In genomic region chr11:61962213-61963015, GRCh38 we compare ENCODE assay signal across 6 cellular contexts. TPM values are rescaled to one million over a fixed set of nuclear protein-coding genes. Genes with fewer than 3 reads are reported as not detected.
A peak's percentile ranks its signal among the peaks of the same experiment; 100 is the strongest.
DNase-seq lines count a peak whose midpoint lies in the region; ATAC-seq and TF ChIP-seq lines count a peak whose summit lies in the region.

No MANE protein-coding gene starts in this region.

- CTCF ChIA-PET in Caco-2 (lab: Charles Lee): interaction anchor here (1.3 kb wide), 1 partner anchor 13 kb away, joined by 3 read pairs; no protein-coding TSS in a partner anchor

- H3K9me3 Mint-ChIP-seq in Caco-2 (ENCODE audit: unreplicated experiment): no peaks in the 10 kb centered on the region
- no peaks in the 10 kb centered on the region for H3K9me3 Mint-ChIP-seq in natural killer cell treated with Interleukin-12 subunit alpha and Interleukin-12 subunit beta and Interleukin-15 and Interleukin-18, amount 100 ng/mL, for 72 hours

- H3K9me3 ChIP-seq in Caco-2: no peaks in the 10 kb centered on the region
- no peaks in the 10 kb centered on the region for H3K9me3 ChIP-seq in body of pancreas

- peak overlapping the region; percentile 14 for H3K27ac Mint-ChIP-seq in Caco-2 (ENCODE audit: unreplicated experiment)
- peak overlapping the region; percentile 89 to 95 for H3K27ac Mint-ChIP-seq in natural killer cell treated with Interleukin-12 subunit alpha and Interleukin-12 subunit beta and Interleukin-15 and Interleukin-18, amount 100 ng/mL, for 72 hours

- ATAC-seq in body of pancreas (no peak), GM18517 (IDR thresholded peaks at IDR 0.05; ENCODE audit: unreplicated experiment) (no peak)
- peak in 1 of 2 donors; percentile 1 for ATAC-seq in natural killer cell treated with Interleukin-12 subunit alpha and Interleukin-12 subunit beta and Interleukin-15 and Interleukin-18, amount 100 ng/mL, for 72 hours

- TF ChIP-seq CTCF in Caco-2 (IDR thresholded peaks at IDR 0.05; ENCODE audit: insufficient read depth in 1 of 2, low read depth in 1 of 2, low read length in 1 of 2, severe bottlenecking in 1 of 2, unreplicated experiment in 1 of 2) (no peak), body of pancreas (IDR thresholded peaks at IDR 0.05) (no peak)

- intact Hi-C loops in Caco-2 (cut with micrococcal nuclease; ENCODE audit: unreplicated experiment): no loop called here
- intact Hi-C loops in body of pancreas (cut with DNase I): no loop called here

- peaks cover 29% of the 10 kb centered on the region for H3K4me1 ChIP-seq in Caco-2
- H3K4me1 ChIP-seq in body of pancreas: peaks cover 47% of the 10 kb centered on the region

- no peak for TF ChIP-seq POLR2A in body of pancreas (IDR thresholded peaks at IDR 0.05)

- DNase-seq in Caco-2 (peak in 1 of 2 experiments; percentile 28), body of pancreas (peak in 1 of 4 donors; percentile 15), NCI-H524 (lab: John Stamatoyannopoulos, UW) (no peak), islet precursor cell (no peak)
- no peak for DNase-seq in natural killer cell treated with Interleukin-12 subunit alpha and Interleukin-12 subunit beta and Interleukin-15 and Interleukin-18, amount 100 ng/mL, for 72 hours (ENCODE audit: low spot score)

- POLR2A ChIA-PET in Caco-2 (lab: Charles Lee): no interaction called here

- BruUV-seq in Caco-2 (replicated peaks; lab: Mats Ljungman, UMichigan): no TSS peak

- H3K4me3 ChIP-seq in Caco-2 (ENCODE audit: low read depth, low read length) (no peak overlapping the region), body of pancreas (no peak overlapping the region)

- WGBS in body of pancreas, 2 donors: 85 to 89% methylated on average over 11 to 12 of the region's 12 CpGs

- peaks cover 75% of the 10 kb centered on the region for H3K36me3 Mint-ChIP-seq in Caco-2 (ENCODE audit: insufficient read depth, unreplicated experiment)
- H3K36me3 Mint-ChIP-seq in natural killer cell treated with Interleukin-12 subunit alpha and Interleukin-12 subunit beta and Interleukin-15 and Interleukin-18, amount 100 ng/mL, for 72 hours: peaks cover 29% of the 10 kb centered on the region

- peak overlapping the region; percentile 39 to 99 (median 69) for H3K27ac ChIP-seq in body of pancreas

- H3K27me3 ChIP-seq in Caco-2 (replicated peaks; ENCODE audit: control insufficient read depth, insufficient read depth, low read length): no peaks in the 10 kb centered on the region
- H3K27me3 ChIP-seq in body of pancreas: no peaks in the 10 kb centered on the region

- H3K27me3 Mint-ChIP-seq in Caco-2 (ENCODE audit: insufficient read depth, unreplicated experiment): no peaks in the 10 kb centered on the region
- H3K27me3 Mint-ChIP-seq in natural killer cell treated with Interleukin-12 subunit alpha and Interleukin-12 subunit beta and Interleukin-15 and Interleukin-18, amount 100 ng/mL, for 72 hours: no peaks in the 10 kb centered on the region

- H3K36me3 ChIP-seq in Caco-2 (ENCODE audit: control insufficient read depth, insufficient read depth, low read length) (peaks cover 10% of the 10 kb centered on the region), body of pancreas (replicated peaks in 1 of 2; ENCODE audit: insufficient read depth in 1 of 2, low read depth in 2 of 2) (peaks cover 0 to 13% of the 10 kb centered on the region in 2 donors)

- H3K4me3 Mint-ChIP-seq in Caco-2 (ENCODE audit: unreplicated experiment): no peak overlapping the region
- peak overlapping the region; percentile 89 for H3K4me3 Mint-ChIP-seq in natural killer cell treated with Interleukin-12 subunit alpha and Interleukin-12 subunit beta and Interleukin-15 and Interleukin-18, amount 100 ng/mL, for 72 hours

- H3K4me1 Mint-ChIP-seq in Caco-2 (ENCODE audit: low read depth, unreplicated experiment): peaks cover 7% of the 10 kb centered on the region
- H3K4me1 Mint-ChIP-seq in natural killer cell treated with Interleukin-12 subunit alpha and Interleukin-12 subunit beta and Interleukin-15 and Interleukin-18, amount 100 ng/mL, for 72 hours (ENCODE audit: low read depth in 2 of 2): peaks cover 39 to 40% of the 10 kb centered on the region in 2 donors

RNA-seq across cellular contexts. Expression of gene FTH1, which starts 5.0 kb away (rescaled TPM):
- 1,282 and 1,565 TPM in 2 replicates for total RNA-seq in Caco-2 (2022)
- total RNA-seq in body of pancreas: 1,000 to 10,000 TPM; 1,333 to 1,363 TPM
- total RNA-seq in natural killer cell treated with Interleukin-12 subunit alpha and Interleukin-12 subunit beta and Interleukin-15 and Interleukin-18, amount 100 ng/mL, for 72 hours: over 10,000 TPM in 1 of 2 donors, 1,000 to 10,000 TPM in 1; 5,097 to 40,662 TPM

RNA-seq across cellular contexts. Expression of gene BEST1, which starts 12.3 kb away (rescaled TPM):
- total RNA-seq in Caco-2 (2022): 4.7 and 6.7 TPM in 2 replicates
- total RNA-seq in body of pancreas: 1 to 10 TPM; 1.6 to 2.6 TPM
- total RNA-seq in natural killer cell treated with Interleukin-12 subunit alpha and Interleukin-12 subunit beta and Interleukin-15 and Interleukin-18, amount 100 ng/mL, for 72 hours: 1 to 10 TPM; 1.0 to 1.9 TPM

RNA-seq across cellular contexts. Expression of gene RAB3IL1, which starts 45.0 kb away (rescaled TPM):
- total RNA-seq in Caco-2 (2022) (8.3 and 10.6 TPM in 2 replicates), body of pancreas (10 to 100 TPM in 1 of 2 donors, 1 to 10 TPM in 1; 5.4 to 11.5 TPM)
- not detected for total RNA-seq in natural killer cell treated with Interleukin-12 subunit alpha and Interleukin-12 subunit beta and Interleukin-15 and Interleukin-18, amount 100 ng/mL, for 72 hours
